ENCODE assay signal across 22 cellular contexts in the genomic region with DNA sequence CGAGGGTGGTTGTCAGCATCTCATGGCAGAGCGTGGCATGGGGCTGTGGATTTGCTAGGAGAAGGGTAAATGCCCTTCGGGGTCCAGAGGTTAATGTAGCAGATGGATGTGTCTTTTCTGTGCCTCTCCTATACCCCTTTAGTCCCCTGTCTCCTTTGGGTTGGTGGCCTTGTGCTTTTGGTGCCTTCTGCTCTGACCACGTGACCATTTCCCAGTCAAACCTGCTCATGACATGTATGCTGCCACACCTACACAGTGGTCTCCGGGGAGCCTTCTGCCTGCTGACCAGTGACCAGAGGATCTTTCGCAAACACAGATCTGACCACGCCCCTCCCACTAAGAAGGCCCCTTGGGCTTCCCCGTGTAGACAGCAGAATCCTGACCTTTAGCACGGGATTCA.
"Had no signal": no experiment of that assay in that cellular context is flagged by ENCODE, and none has a peak within 500 bp of the region (broad histone marks: within the 10 kb centered on the region; RNA-seq: fewer than 3 reads in every experiment).

No MANE protein-coding gene starts in this region.

- H3K9ac ChIP-seq: neural progenitor cell had no signal

- H3K4me3 ChIP-seq: body of pancreas, neural progenitor cell, sigmoid colon, smooth muscle cell, thyroid gland, upper lobe of right lung had no signal

- H3K27ac ChIP-seq: body of pancreas, neural progenitor cell, sigmoid colon, thyroid gland, upper lobe of right lung had no signal

- H3K27me3 Mint-ChIP-seq: T-cell had no signal

- H3K4me1 ChIP-seq: body of pancreas, sigmoid colon, thyroid gland, upper lobe of right lung had no signal

- H3K36me3 Mint-ChIP-seq: memory B cell, neural progenitor cell, T-cell had no signal

- FAIRE-seq: endometrium, keratinocyte had no signal

- H3K4me3 Mint-ChIP-seq: activated CD4-positive, alpha-beta T cell treated with anti-CD3 and anti-CD28 coated beads, Interleukin-2, amount 10 ng/mL, durations not matched to agents 7 days and 5 days; activated CD8-positive, alpha-beta T cell treated with anti-CD3 and anti-CD28 coated beads for 36 hours; dendritic cell treated with granulocyte-macrophage colony-stimulating factor and Interleukin-4, amounts not matched to agents 40 ng/mL and 50 ng/mL, for 4 days; memory B cell; T-cell had no signal

- H3K4me2 ChIP-seq: neural progenitor cell, smooth muscle cell had no signal

- H3K27ac Mint-ChIP-seq: activated CD4-positive, alpha-beta T cell treated with anti-CD3 and anti-CD28 coated beads, Interleukin-2, amount 10 ng/mL, durations not matched to agents 7 days and 5 days; dendritic cell treated with granulocyte-macrophage colony-stimulating factor and Interleukin-4, amounts not matched to agents 40 ng/mL and 50 ng/mL, for 4 days; memory B cell; neural progenitor cell had no signal

- H3K9me3 Mint-ChIP-seq: dendritic cell treated with granulocyte-macrophage colony-stimulating factor and Interleukin-4, amounts not matched to agents 40 ng/mL and 50 ng/mL, for 4 days; memory B cell; T-cell had no signal

- H3K9me3 ChIP-seq: body of pancreas, sigmoid colon, thyroid gland, upper lobe of right lung had no signal

- H3K36me3 ChIP-seq: neural progenitor cell, sigmoid colon, thyroid gland, upper lobe of right lung had no signal

- ATAC-seq: activated CD8-positive, alpha-beta T cell treated with anti-CD3 and anti-CD28 coated beads for 36 hours; body of pancreas; left colon; T-cell; upper lobe of right lung had no signal

- H3K27me3 ChIP-seq: body of pancreas, neural progenitor cell, sigmoid colon, thyroid gland, upper lobe of right lung had no signal

- DNase-seq: activated CD4-positive, alpha-beta T cell treated with anti-CD3 and anti-CD28 coated beads, Interleukin-2, amount 10 ng/mL, durations not matched to agents 7 days and 5 days; activated CD8-positive, alpha-beta T cell treated with anti-CD3 and anti-CD28 coated beads for 36 hours; activated naive CD4-positive, alpha-beta T cell treated with Interleukin-2 at 50 U/mL for 16 hours; activated T-cell treated with anti-CD3 and anti-CD28 coated beads, Interleukin-2, amount 50 U/mL, for 1 hour; anterior cingulate cortex; body of pancreas; effector CD4-positive, alpha-beta T cell; foreskin fibroblast; left colon; sigmoid colon; stimulated activated CD4-positive, alpha-beta T cell treated with anti-CD3 and anti-CD28 coated beads, Interleukin-15, amount 100 ng/mL, for 24 hours; stimulated activated naive CD4-positive, alpha-beta T cell treated with Interleukin-2 at 50 U/mL for 16 hours; substantia nigra; T-cell; thyroid gland; upper lobe of right lung had no signal
